In genomic region chr1:8632092-8632491, GRCh38 we compare ENCODE assay signal across 1 cellular context.
TF ChIP-seq lines count a peak whose summit lies in the region.

No MANE protein-coding gene starts in this region.

TF ChIP-seq in IMR-90, 13 proteins besides CTCF, POLR2A, EP300 and RAD21:
- TF ChIP-seq MAFK (IDR thresholded peaks at IDR 0.05; ENCODE audit: low read depth, low read length) (no peak), SMC3 (IDR thresholded peaks at IDR 0.05; ENCODE audit: low read depth, low read length) (no peak), RFX5 (IDR thresholded peaks at IDR 0.05; ENCODE audit: low read depth, low read length) (no peak), FOS (IDR thresholded peaks at IDR 0.05; ENCODE audit: low read depth, low read length) (no peak), CHD1 (IDR thresholded peaks at IDR 0.05; ENCODE audit: low read depth, low read length) (no peak), CEBPB (IDR thresholded peaks at IDR 0.05; ENCODE audit: low read depth, low read length) (no peak), ELK1 (IDR thresholded peaks at IDR 0.05; ENCODE audit: borderline replicate concordance, low read depth, low read length) (no peak)
